Comparison of ENCODE assay signal across 16 cellular contexts in genomic region chr17:37754363-37754762, GRCh38. TPM values are rescaled to one million over a fixed set of nuclear protein-coding genes. Genes with fewer than 3 reads are reported as not detected.
DNase-seq lines count a peak whose midpoint lies in the region; ATAC-seq lines count a peak whose summit lies in the region.
"Had no signal": no experiment of that assay in that cellular context is flagged by ENCODE, and none has a peak within 500 bp of the region (broad histone marks: within the 10 kb centered on the region; RNA-seq: fewer than 3 reads in every experiment).

No MANE protein-coding gene starts in this region.

- H3K27me3 Mint-ChIP-seq in activated naive CD8-positive, alpha-beta T cell treated with anti-CD3 and anti-CD28 coated beads, Interleukin-2, amount 50 U/mL, for 24 hours, result peaks cover 33% of the 10 kb centered on the region
- H3K27me3 Mint-ChIP-seq in activated naive CD8-positive, alpha-beta T cell treated with anti-CD3 and anti-CD28 coated beads for 36 hours, result peaks cover 62% of the 10 kb centered on the region
- peaks cover 2% of the 10 kb centered on the region for H3K27me3 Mint-ChIP-seq in activated T-helper 2 cell treated with anti-CD3 and anti-CD28 coated beads, Interferon-gamma antibody, Interleukin-2, Interleukin-4, amounts not matched to agents 10 μg/mL and 5 μg/mL and 100 μg/mL, durations not matched to agents 14 hours and 24 hours and 36 hours (ENCODE audit: low read depth)
- peaks cover 21% of the 10 kb centered on the region for H3K27me3 Mint-ChIP-seq in stimulated activated memory B cell treated with anti-CD40 and anti-IgM and Interleukin-4, amounts not matched to agents 10 μg/mL and 1 μg/mL and 100 μg/mL, for 72 hours

- no peak overlapping the region for H3K4me3 Mint-ChIP-seq in activated naive CD8-positive, alpha-beta T cell treated with anti-CD3 and anti-CD28 coated beads, Interleukin-2, amount 50 U/mL, for 24 hours
- no peak overlapping the region for H3K4me3 Mint-ChIP-seq in activated naive CD8-positive, alpha-beta T cell treated with anti-CD3 and anti-CD28 coated beads for 36 hours
- no peak overlapping the region for H3K4me3 Mint-ChIP-seq in activated T-helper 2 cell treated with anti-CD3 and anti-CD28 coated beads, Interferon-gamma antibody, Interleukin-2, Interleukin-4, amounts not matched to agents 10 μg/mL and 5 μg/mL and 100 μg/mL, durations not matched to agents 14 hours and 24 hours and 36 hours (ENCODE audit: low read depth)
- H3K4me3 Mint-ChIP-seq in stimulated activated memory B cell treated with anti-CD40 and anti-IgM and Interleukin-4, amounts not matched to agents 10 μg/mL and 1 μg/mL and 100 μg/mL, for 72 hours, result no peak overlapping the region
- H3K4me3 Mint-ChIP-seq: B cell; CD4-positive, alpha-beta T cell; CD8-positive, alpha-beta T cell had no signal

- no peak for DNase-seq in activated naive CD8-positive, alpha-beta T cell treated with anti-CD3 and anti-CD28 coated beads, Interleukin-2, amount 50 U/mL, for 24 hours
- DNase-seq in activated naive CD8-positive, alpha-beta T cell treated with anti-CD3 and anti-CD28 coated beads for 36 hours, result no peak
- no peak for DNase-seq in activated T-helper 2 cell treated with anti-CD3 and anti-CD28 coated beads, Interferon-gamma antibody, Interleukin-2, Interleukin-4, amounts not matched to agents 10 μg/mL and 5 μg/mL and 100 μg/mL, durations not matched to agents 14 hours and 24 hours and 36 hours (ENCODE audit: low spot score)
- DNase-seq in kidney tubule cell (ENCODE audit: low spot score) (peak; percentile 55), NCI-H510A treated with DMSO at 0.1 percent for 48 hours (lab: John Stamatoyannopoulos, UW) (no peak)
- DNase-seq: AML-193; Caco-2; Calu3; CD4-positive, alpha-beta T cell; CD8-positive, alpha-beta T cell; DMS79 treated with DMSO at 0.1 percent for 48 hours; GF-D8 had no signal

- ATAC-seq in activated naive CD8-positive, alpha-beta T cell treated with anti-CD3 and anti-CD28 coated beads, Interleukin-2, amount 50 U/mL, for 24 hours, result peak; percentile 68
- ATAC-seq in stimulated activated memory B cell treated with anti-CD40 and anti-IgM and Interleukin-4, amounts not matched to agents 10 μg/mL and 1 μg/mL and 100 μg/mL, for 72 hours, result no peak
- ATAC-seq: A549; CD8-positive, alpha-beta T cell had no signal

- intact Hi-C loops in activated T-helper 2 cell treated with anti-CD3 and anti-CD28 coated beads, Interferon-gamma antibody, Interleukin-2, Interleukin-4, amounts not matched to agents 10 μg/mL and 5 μg/mL and 100 μg/mL, durations not matched to agents 14 hours and 24 hours and 36 hours (cut with micrococcal nuclease), result no loop called here

- peaks cover 27% of the 10 kb centered on the region for H3K4me1 Mint-ChIP-seq in activated naive CD8-positive, alpha-beta T cell treated with anti-CD3 and anti-CD28 coated beads, Interleukin-2, amount 50 U/mL, for 24 hours
- H3K4me1 Mint-ChIP-seq in activated naive CD8-positive, alpha-beta T cell treated with anti-CD3 and anti-CD28 coated beads for 36 hours, result peaks cover 17% of the 10 kb centered on the region
- H3K4me1 Mint-ChIP-seq in activated T-helper 2 cell treated with anti-CD3 and anti-CD28 coated beads, Interferon-gamma antibody, Interleukin-2, Interleukin-4, amounts not matched to agents 10 μg/mL and 5 μg/mL and 100 μg/mL, durations not matched to agents 14 hours and 24 hours and 36 hours (ENCODE audit: low read depth), result peaks cover 41% of the 10 kb centered on the region
- H3K4me1 Mint-ChIP-seq in stimulated activated memory B cell treated with anti-CD40 and anti-IgM and Interleukin-4, amounts not matched to agents 10 μg/mL and 1 μg/mL and 100 μg/mL, for 72 hours, result no peaks in the 10 kb centered on the region
- H3K4me1 Mint-ChIP-seq: B cell had no signal

- no peak overlapping the region for H3K27ac Mint-ChIP-seq in activated naive CD8-positive, alpha-beta T cell treated with anti-CD3 and anti-CD28 coated beads, Interleukin-2, amount 50 U/mL, for 24 hours
- no peak overlapping the region for H3K27ac Mint-ChIP-seq in activated naive CD8-positive, alpha-beta T cell treated with anti-CD3 and anti-CD28 coated beads for 36 hours
- H3K27ac Mint-ChIP-seq in activated T-helper 2 cell treated with anti-CD3 and anti-CD28 coated beads, Interferon-gamma antibody, Interleukin-2, Interleukin-4, amounts not matched to agents 10 μg/mL and 5 μg/mL and 100 μg/mL, durations not matched to agents 14 hours and 24 hours and 36 hours, result peak overlapping the region; percentile 47
- H3K27ac Mint-ChIP-seq in stimulated activated memory B cell treated with anti-CD40 and anti-IgM and Interleukin-4, amounts not matched to agents 10 μg/mL and 1 μg/mL and 100 μg/mL, for 72 hours, result no peak overlapping the region
- H3K27ac Mint-ChIP-seq: B cell; CD4-positive, alpha-beta T cell; CD8-positive, alpha-beta T cell had no signal

- H3K9me3 Mint-ChIP-seq in activated naive CD8-positive, alpha-beta T cell treated with anti-CD3 and anti-CD28 coated beads, Interleukin-2, amount 50 U/mL, for 24 hours, result no peaks in the 10 kb centered on the region
- H3K9me3 Mint-ChIP-seq in activated naive CD8-positive, alpha-beta T cell treated with anti-CD3 and anti-CD28 coated beads for 36 hours, result no peaks in the 10 kb centered on the region
- H3K9me3 Mint-ChIP-seq in activated T-helper 2 cell treated with anti-CD3 and anti-CD28 coated beads, Interferon-gamma antibody, Interleukin-2, Interleukin-4, amounts not matched to agents 10 μg/mL and 5 μg/mL and 100 μg/mL, durations not matched to agents 14 hours and 24 hours and 36 hours, result no peaks in the 10 kb centered on the region
- no peaks in the 10 kb centered on the region for H3K9me3 Mint-ChIP-seq in stimulated activated memory B cell treated with anti-CD40 and anti-IgM and Interleukin-4, amounts not matched to agents 10 μg/mL and 1 μg/mL and 100 μg/mL, for 72 hours
- H3K9me3 Mint-ChIP-seq: CD4-positive, alpha-beta T cell; CD8-positive, alpha-beta T cell had no signal

- no peaks in the 10 kb centered on the region for H3K36me3 Mint-ChIP-seq in activated naive CD8-positive, alpha-beta T cell treated with anti-CD3 and anti-CD28 coated beads, Interleukin-2, amount 50 U/mL, for 24 hours (ENCODE audit: low read depth)
- no peaks in the 10 kb centered on the region for H3K36me3 Mint-ChIP-seq in activated naive CD8-positive, alpha-beta T cell treated with anti-CD3 and anti-CD28 coated beads for 36 hours
- no peaks in the 10 kb centered on the region for H3K36me3 Mint-ChIP-seq in activated T-helper 2 cell treated with anti-CD3 and anti-CD28 coated beads, Interferon-gamma antibody, Interleukin-2, Interleukin-4, amounts not matched to agents 10 μg/mL and 5 μg/mL and 100 μg/mL, durations not matched to agents 14 hours and 24 hours and 36 hours (ENCODE audit: low read depth)
- peaks cover 6% of the 10 kb centered on the region for H3K36me3 Mint-ChIP-seq in stimulated activated memory B cell treated with anti-CD40 and anti-IgM and Interleukin-4, amounts not matched to agents 10 μg/mL and 1 μg/mL and 100 μg/mL, for 72 hours
- H3K36me3 Mint-ChIP-seq: CD8-positive, alpha-beta T cell had no signal

RNA-seq across cellular contexts. Expression of gene HNF1B, which starts 9.5 kb away (rescaled TPM):
- 1 to 10 TPM; 2.3 to 3.2 TPM for total RNA-seq in activated naive CD8-positive, alpha-beta T cell treated with anti-CD3 and anti-CD28 coated beads for 36 hours
- 4.6 and 5.0 TPM in 2 replicates for total RNA-seq in activated T-helper 2 cell treated with anti-CD3 and anti-CD28 coated beads, Interferon-gamma antibody, Interleukin-2, Interleukin-4, amounts not matched to agents 10 μg/mL and 5 μg/mL and 100 μg/mL, durations not matched to agents 14 hours and 24 hours and 36 hours
- total RNA-seq: A172; CD4-positive, alpha-beta T cell; CD8-positive, alpha-beta T cell had no signal
